8 cellular contexts compared by ENCODE assay signal in the genomic region with DNA sequence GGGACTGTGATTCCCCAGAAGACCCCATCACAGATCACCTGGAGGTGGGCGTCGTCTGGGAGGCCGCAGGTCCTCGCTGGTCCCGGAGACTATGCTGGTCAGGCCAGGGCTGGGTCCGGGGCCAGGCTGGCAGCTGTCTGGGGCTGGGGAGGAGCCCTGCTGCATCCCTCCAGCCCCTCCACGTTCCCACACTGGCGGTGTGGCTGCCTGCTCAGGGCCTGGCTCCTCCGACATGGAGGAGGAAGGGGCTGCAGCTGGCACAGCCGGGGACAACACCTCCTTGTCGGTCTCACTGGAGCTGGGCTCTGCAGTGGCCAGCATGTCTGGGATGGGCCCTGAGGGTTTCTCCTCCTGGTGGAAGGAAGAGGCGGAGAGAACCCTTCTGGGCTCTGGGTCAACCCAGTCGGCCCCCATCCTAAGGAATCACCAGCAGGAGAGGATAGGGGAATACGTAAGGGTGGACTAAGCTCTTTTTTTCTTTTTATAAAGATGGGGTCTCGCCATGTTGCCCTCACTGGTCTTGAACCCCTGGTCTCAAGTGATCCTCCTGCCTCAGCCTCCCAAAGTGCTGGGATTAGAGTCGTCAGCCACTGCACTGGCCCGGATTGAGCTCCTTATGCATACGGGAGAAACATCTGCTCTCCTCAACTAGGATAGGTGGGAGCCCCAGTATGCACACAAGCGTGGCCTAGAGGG. TPM values are rescaled to one million over a fixed set of nuclear protein-coding genes. Genes with fewer than 3 reads are reported as not detected.
DNase-seq lines count a peak whose midpoint lies in the region; ATAC-seq and TF ChIP-seq lines count a peak whose summit lies in the region.

No MANE protein-coding gene starts in this region.

- H3K4me1 Mint-ChIP-seq in Caco-2 (ENCODE audit: low read depth, unreplicated experiment) (no peaks in the 10 kb centered on the region), osteocyte (ENCODE audit: unreplicated experiment) (peaks cover 19% of the 10 kb centered on the region)

- peak overlapping the region; percentile 91 for H3K27ac ChIP-seq in Panc1 (ENCODE audit: low read length)

- H3K27me3 Mint-ChIP-seq in Caco-2 (ENCODE audit: insufficient read depth, unreplicated experiment) (no peaks in the 10 kb centered on the region), osteocyte (ENCODE audit: unreplicated experiment) (peaks cover 5% of the 10 kb centered on the region)

- H3K27ac Mint-ChIP-seq in Caco-2 (ENCODE audit: unreplicated experiment) (peak overlapping the region; percentile 91), osteocyte (ENCODE audit: unreplicated experiment) (peak overlapping the region; percentile 99)

- H3K4me1 ChIP-seq in Caco-2: peaks cover 12% of the 10 kb centered on the region; the same call in 1 of the 2 replicates
- peaks cover 9% of the 10 kb centered on the region for H3K4me1 ChIP-seq in Panc1 (ENCODE audit: control insufficient read depth, insufficient read depth, low read length)

- H3K9me3 Mint-ChIP-seq in Caco-2 (ENCODE audit: unreplicated experiment) (no peaks in the 10 kb centered on the region), osteocyte (ENCODE audit: unreplicated experiment) (no peaks in the 10 kb centered on the region)

- TF ChIP-seq CTCF in Caco-2 (IDR thresholded peaks at IDR 0.05; ENCODE audit: insufficient read depth in 1 of 2, low read depth in 1 of 2, low read length in 1 of 2, severe bottlenecking in 1 of 2, unreplicated experiment in 1 of 2): no peak
- TF ChIP-seq CTCF in Panc1 (IDR thresholded peaks at IDR 0.05): no peak
- peak; percentile 11 for TF ChIP-seq CTCF in epithelial cell of esophagus (IDR thresholded peaks at IDR 0.05; ENCODE audit: insufficient read depth, low read depth, low read length, missing control alignments)
- no peak for TF ChIP-seq CTCF in osteocyte (IDR thresholded peaks at IDR 0.05)

- BruUV-seq in Caco-2 (replicated peaks; lab: Mats Ljungman, UMichigan): no TSS peak
- BruUV-seq in Panc1 (replicated peaks; lab: Mats Ljungman, UMichigan): no TSS peak

- H3K4me3 ChIP-seq in Caco-2 (ENCODE audit: low read depth, low read length) (peak overlapping the region; percentile 86), Panc1 (ENCODE audit: low read depth in 2 of 2, low read length in 2 of 2) (peak overlapping the region; percentile 55 to 67), epithelial cell of esophagus (ENCODE audit: low read length) (peak overlapping the region; percentile 61)

- DNase-seq in Caco-2 (no peak), Panc1 (ENCODE audit: low read depth, low spot score) (no peak), epithelial cell of esophagus (ENCODE audit: low read depth) (no peak), osteocyte (ENCODE audit: extremely low spot score, unreplicated experiment) (no peak), DMS 273 (lab: John Stamatoyannopoulos, UW; ENCODE audit: unreplicated experiment) (no peak), activated gamma-delta T cell (lab: John Stamatoyannopoulos, UW) (no peak), NCI-H2107 treated with DMSO at 0.1 percent for 48 hours (lab: John Stamatoyannopoulos, UW; ENCODE audit: unreplicated experiment) (no peak)

- H3K4me3 Mint-ChIP-seq in Caco-2 (ENCODE audit: unreplicated experiment): peak overlapping the region; percentile 76
- peak overlapping the region; percentile 92 for H3K4me3 Mint-ChIP-seq in osteocyte (ENCODE audit: unreplicated experiment)

- POLR2A ChIA-PET in Caco-2 (lab: Charles Lee): interaction anchor here (0.6 to 1.8 kb wide), 11 partner anchors 12 to 610 kb away, joined by 3 to 55 read pairs (median 5); a partner anchor contains a TSS
- POLR2A ChIA-PET in Panc1 (lab: Charles Lee): interaction anchor here (0.6 kb wide), 2 partner anchors 62 to 97 kb away, joined by 4 to 5 read pairs; no protein-coding TSS in a partner anchor

- H3K36me3 Mint-ChIP-seq in Caco-2 (ENCODE audit: insufficient read depth, unreplicated experiment) (peaks cover 11% of the 10 kb centered on the region), osteocyte (ENCODE audit: unreplicated experiment) (no peaks in the 10 kb centered on the region)

- in situ Hi-C loops in Panc1 (cut with HindIII; ENCODE audit: low pct_unique_long_range_greater_than_20kb, low sequenced_read_pairs): no loop called here

- ATAC-seq in Panc1 (no peak), HG02884 (IDR thresholded peaks at IDR 0.05; ENCODE audit: unreplicated experiment) (no peak)

- H3K36me3 ChIP-seq in Caco-2 (ENCODE audit: control insufficient read depth, insufficient read depth, low read length) (peaks cover 2% of the 10 kb centered on the region), Panc1 (ENCODE audit: control insufficient read depth, insufficient read depth, low read length) (no peaks in the 10 kb centered on the region)

- no peaks in the 10 kb centered on the region for H3K9me3 ChIP-seq in Caco-2
- no peaks in the 10 kb centered on the region for H3K9me3 ChIP-seq in Panc1 (ENCODE audit: control insufficient read depth, insufficient read depth, low read depth, low read length)

- H3K27me3 ChIP-seq in Caco-2 (replicated peaks; ENCODE audit: control insufficient read depth, insufficient read depth, low read length) (no peaks in the 10 kb centered on the region), Panc1 (ENCODE audit: control insufficient read depth, insufficient read depth, low read length) (no peaks in the 10 kb centered on the region)

- CTCF ChIA-PET in Caco-2 (lab: Charles Lee) (interaction anchor here (0.5 to 2.0 kb wide), 8 partner anchors 11 to 249 kb away, joined by 5 to 17 read pairs (median 8); a partner anchor contains a TSS), Panc1 (lab: Charles Lee) (interaction anchor here (1.5 kb wide), 1 partner anchor 65 kb away, joined by 5 read pairs; a partner anchor contains a TSS)

- intact Hi-C loops in Caco-2 (cut with micrococcal nuclease; ENCODE audit: unreplicated experiment): loop anchor here (1.0 kb wide), 1 partner anchor 12 kb away; no protein-coding TSS in a partner anchor
- intact Hi-C loops in Panc1 (cut with micrococcal nuclease; ENCODE audit: unreplicated experiment): no loop called here

RNA-seq across cellular contexts. Expression of a gene that starts 0.8 kb away (rescaled TPM):
- total RNA-seq in Caco-2 (2022): 17.2 and 25.0 TPM in 2 replicates
- total RNA-seq in Panc1 (2021; ENCODE audit: unreplicated experiment): 37.1 TPM
- 54.1 TPM for polyA plus RNA-seq in Panc1 (2012; ENCODE audit: insufficient read length)
- total RNA-seq in osteocyte: 23.9 and 29.9 TPM in 2 replicates

RNA-seq across cellular contexts. Expression of a gene that starts 10.7 kb away (rescaled TPM):
- total RNA-seq in Caco-2 (2022): 0.26 TPM in 1 of 2 replicates, not detected in the other
- 0.15 TPM for total RNA-seq in Panc1 (2021; ENCODE audit: unreplicated experiment)
- polyA plus RNA-seq in Panc1 (2012; ENCODE audit: insufficient read length): not detected
- total RNA-seq in osteocyte: 0.24 and 0.42 TPM in 2 replicates
